ENCODE assay signal across 22 cellular contexts in genomic region chr11:112241486-112241885, GRCh38. TPM values are rescaled to one million over a fixed set of nuclear protein-coding genes. Genes with fewer than 3 reads are reported as not detected.
DNase-seq lines count a peak whose midpoint lies in the region; ATAC-seq and TF ChIP-seq lines count a peak whose summit lies in the region.
"Had no signal": no experiment of that assay in that cellular context is flagged by ENCODE, and none has a peak within 500 bp of the region (broad histone marks: within the 10 kb centered on the region; RNA-seq: fewer than 3 reads in every experiment).

No MANE protein-coding gene starts in this region.

- H4K20me1 ChIP-seq in smooth muscle cell (ENCODE audit: low read depth) = no peaks in the 10 kb centered on the region

- H3K9me3 ChIP-seq in SJSA1 (replicated peaks) (no peaks in the 10 kb centered on the region), gastroesophageal sphincter (no peaks in the 10 kb centered on the region), smooth muscle cell (replicated peaks; ENCODE audit: low read depth) (no peaks in the 10 kb centered on the region)
- H3K9me3 ChIP-seq: upper lobe of left lung had no signal

- H3K27ac ChIP-seq in SJSA1 = peak overlapping the region; percentile 44; the same call in 1 of the 2 replicates
- H3K27ac ChIP-seq in gastroesophageal sphincter = peak overlapping the region in 2 of 4 donors; percentile 20 to 29
- H3K27ac ChIP-seq in smooth muscle cell (ENCODE audit: low read depth) = peak overlapping the region; percentile 42
- H3K27ac ChIP-seq: foreskin keratinocyte, upper lobe of left lung had no signal

- no peak overlapping the region for H3K9ac ChIP-seq in smooth muscle cell (ENCODE audit: low read depth)

- TF ChIP-seq POLR2A in gastroesophageal sphincter (IDR thresholded peaks at IDR 0.05) = no peak

- no peaks in the 10 kb centered on the region for H3K79me2 ChIP-seq in smooth muscle cell (ENCODE audit: low read depth)

- H3K4me3 ChIP-seq in SJSA1 (no peak overlapping the region), gastroesophageal sphincter (no peak overlapping the region), smooth muscle cell (no peak overlapping the region)
- H3K4me3 ChIP-seq: upper lobe of left lung had no signal

- H3K27me3 ChIP-seq in SJSA1 (replicated peaks) (no peaks in the 10 kb centered on the region), gastroesophageal sphincter (no peaks in the 10 kb centered on the region), smooth muscle cell (ENCODE audit: low read depth) (no peaks in the 10 kb centered on the region)
- H3K27me3 ChIP-seq: upper lobe of left lung had no signal

- ATAC-seq in gastroesophageal sphincter (peak; percentile 93), HG02642 (IDR thresholded peaks at IDR 0.05; ENCODE audit: poor library complexity, unreplicated experiment) (no peak)
- ATAC-seq: activated naive CD8-positive, alpha-beta T cell treated with anti-CD3 and anti-CD28 coated beads, Interleukin-2, amount 50 U/mL, for 24 hours; CD8-positive, alpha-beta T cell; foreskin keratinocyte had no signal

- no peak for TF ChIP-seq CTCF in gastroesophageal sphincter (IDR thresholded peaks at IDR 0.05)
- TF ChIP-seq CTCF in smooth muscle cell (IDR thresholded peaks at IDR 0.05; ENCODE audit: borderline replicate concordance, insufficient read depth, poor library complexity, severe bottlenecking) = no peak

- no peak overlapping the region for H2AFZ ChIP-seq in smooth muscle cell (ENCODE audit: low read depth)

- H3K36me3 ChIP-seq in SJSA1 = peaks cover 8% of the 10 kb centered on the region; the same call in 1 of the 2 replicates
- H3K36me3 ChIP-seq in gastroesophageal sphincter = peaks cover 5 to 62% of the 10 kb centered on the region in 2 donors
- peaks cover 5% of the 10 kb centered on the region for H3K36me3 ChIP-seq in smooth muscle cell (ENCODE audit: low read depth)

- no peak overlapping the region for H3K4me2 ChIP-seq in smooth muscle cell

- 54 to 70% methylated on average over 2 to 3 of the region's 3 CpGs for WGBS in gastroesophageal sphincter (ENCODE audit: low coverage in 1 of 2), 2 donors
- 37% methylated on average over 3 of the region's 3 CpGs for WGBS in smooth muscle cell (ENCODE audit: low lambda C conversion rate)

- peaks cover 17% of the 10 kb centered on the region for H3K4me1 ChIP-seq in SJSA1 (replicated peaks)
- no peaks in the 10 kb centered on the region for H3K4me1 ChIP-seq in gastroesophageal sphincter
- H3K4me1 ChIP-seq in smooth muscle cell (ENCODE audit: low read depth) = no peaks in the 10 kb centered on the region
- H3K4me1 ChIP-seq: foreskin keratinocyte, upper lobe of left lung had no signal

- TF ChIP-seq EP300 in gastroesophageal sphincter (IDR thresholded peaks at IDR 0.05) = no peak

- H3F3A ChIP-seq in smooth muscle cell (ENCODE audit: low read depth) = no peaks in the 10 kb centered on the region

- DNase-seq in GM03348 (ENCODE audit: low spot score) (peak; percentile 48), SJSA1 (ENCODE audit: low read depth in 1 of 2, low spot score in 2 of 2) (peak; percentile 45 to 76), smooth muscle cell (lab: John Stamatoyannopoulos, UW; ENCODE audit: unreplicated experiment) (no peak), inferior parietal cortex (ENCODE audit: extremely low spot score) (no peak), glomerular visceral epithelial cell (ENCODE audit: extremely low spot score) (no peak), hepatic stellate cell (ENCODE audit: low spot score) (no peak)
- DNase-seq: activated CD4-positive, alpha-beta T cell treated with anti-CD3 and anti-CD28 coated beads for 4 hours; activated naive CD8-positive, alpha-beta T cell treated with anti-CD3 and anti-CD28 coated beads, Interleukin-2, amount 50 U/mL, for 24 hours; activated T-cell treated with anti-CD3 and anti-CD28 coated beads, Interleukin-2, amount 50 U/mL, for 1 hour; CD8-positive, alpha-beta T cell; dermis blood vessel endothelial cell; foreskin keratinocyte; MM.1S; NCI-H2029 treated with DMSO at 0.1 percent for 48 hours; SHP77; stimulated activated CD8-positive, alpha-beta memory T cell treated with anti-CD3 and anti-CD28 coated beads, Interleukin-4, amount 100 ng/mL, for 48 hours; T-helper 9 cell; upper lobe of left lung had no signal

RNA-seq across cellular contexts. Expression of gene PTS, which starts 15.3 kb away (rescaled TPM):
- total RNA-seq in SJSA1 (2014; rRNA removed; shearing (Covaris generic)) = 55.7 and 67.4 TPM in 2 replicates
- total RNA-seq in gastroesophageal sphincter (10 to 100 TPM; 19.4 to 38.1 (median 23.3) TPM), smooth muscle cell (70.9 and 77.4 TPM in 2 replicates)
- 75.4 and 102 TPM in 2 replicates for polyA plus RNA-seq in smooth muscle cell

RNA-seq across cellular contexts. Expression of gene PLET1, which starts 19.2 kb away (rescaled TPM):
- total RNA-seq in SJSA1 (2014; rRNA removed; shearing (Covaris generic)) = not detected in 2 replicates
- total RNA-seq in gastroesophageal sphincter (not detected), smooth muscle cell (not detected in 2 replicates)
- polyA plus RNA-seq in smooth muscle cell = 0.15 TPM in 1 of 2 replicates, not detected in the other
- total RNA-seq: CD8-positive, alpha-beta T cell; dermis blood vessel endothelial cell; foreskin keratinocyte; mucosa of gallbladder; progenitor cell of endocrine pancreas; upper lobe of left lung had no signal
- polyA plus RNA-seq: foreskin keratinocyte had no signal

Comparison
In these comparisons a context has a peak if more than half of its experiments do, and no peak if none do; other contexts are left out.
1. DNase-seq: peak in GM03348 (single experiment) and SJSA1 (2 of 2); none in smooth muscle cell (single experiment), inferior parietal cortex (single experiment), glomerular visceral epithelial cell (single experiment) and hepatic stellate cell (single experiment).